Comparison of ENCODE assay signal across 21 cellular contexts in genomic region chr4:94334962-94335361, GRCh38. TPM values are rescaled to one million over a fixed set of nuclear protein-coding genes. Genes with fewer than 3 reads are reported as not detected.
DNase-seq lines count a peak whose midpoint lies in the region; ATAC-seq, FAIRE-seq and TF ChIP-seq lines count a peak whose summit lies in the region.
"Had no signal": no experiment of that assay in that cellular context is flagged by ENCODE, and none has a peak within 500 bp of the region (broad histone marks: within the 10 kb centered on the region; RNA-seq: fewer than 3 reads in every experiment).

No MANE protein-coding gene starts in this region.

- no peaks in the 10 kb centered on the region for H3K79me2 ChIP-seq in DND-41 (ENCODE audit: insufficient read depth, low read length)
- no peaks in the 10 kb centered on the region for H3K79me2 ChIP-seq in PC-3 (ENCODE audit: low read length)

- H3K9me3 ChIP-seq in DND-41 (ENCODE audit: insufficient read depth, low read length, severe bottlenecking): no peaks in the 10 kb centered on the region
- no peaks in the 10 kb centered on the region for H3K9me3 ChIP-seq in PC-3 (ENCODE audit: low read length)
- H3K9me3 ChIP-seq in pancreas: no peaks in the 10 kb centered on the region
- H3K9me3 ChIP-seq in HAP-1: no peaks in the 10 kb centered on the region

- ATAC-seq in DND-41 (ENCODE audit: insufficient read depth, low read depth) (no peak), PC-3 (peak; percentile 96), pancreas (peak in 3 of 4 donors; percentile 52 to 71 (median 71)), GM21381 (IDR thresholded peaks at IDR 0.05; ENCODE audit: unreplicated experiment) (no peak), GM21423 (IDR thresholded peaks at IDR 0.05; ENCODE audit: unreplicated experiment) (no peak)
- ATAC-seq: activated CD8-positive, alpha-beta T cell treated with anti-CD3 and anti-CD28 coated beads, Interleukin-2, amount 10 ng/mL, durations not matched to agents 7 days and 5 days had no signal

- H4K20me1 ChIP-seq in DND-41 (ENCODE audit: insufficient read depth, low read length) (no peaks in the 10 kb centered on the region), PC-3 (ENCODE audit: low read length) (no peaks in the 10 kb centered on the region)

- H3K4me1 ChIP-seq in DND-41 (ENCODE audit: insufficient read depth, low read length) (peaks cover 16% of the 10 kb centered on the region), PC-3 (ENCODE audit: insufficient read depth, low read length) (peaks cover 17% of the 10 kb centered on the region), pancreas (no peaks in the 10 kb centered on the region), HAP-1 (no peaks in the 10 kb centered on the region)

- CTCF ChIA-PET in PC-3 (lab: Charles Lee): no interaction called here

- no peak overlapping the region for H3K27ac ChIP-seq in DND-41 (ENCODE audit: low read length)
- H3K27ac ChIP-seq in PC-3 (ENCODE audit: low read length): no peak overlapping the region
- no peak overlapping the region for H3K27ac ChIP-seq in pancreas

- H3K27me3 ChIP-seq in DND-41 (ENCODE audit: insufficient read depth, low read length, poor library complexity): no peaks in the 10 kb centered on the region
- no peaks in the 10 kb centered on the region for H3K27me3 ChIP-seq in PC-3 (ENCODE audit: low read length)
- H3K27me3 ChIP-seq in pancreas: no peaks in the 10 kb centered on the region
- H3K27me3 ChIP-seq in HAP-1 (ENCODE audit: low read depth): no peaks in the 10 kb centered on the region

- H2AFZ ChIP-seq in DND-41 (ENCODE audit: low read depth, low read length) (0 out of 2 replicates have a peak overlapping the region, but pooled peaks have one; percentile 16), PC-3 (ENCODE audit: low read length) (peak overlapping the region; percentile 33; the same call in 1 of the 2 replicates)

- 74 to 88% methylated on average over 3 of the region's 3 CpGs for WGBS in pancreas, 2 donors

- H3K36me3 ChIP-seq in DND-41 (ENCODE audit: insufficient read depth, low read length): no peaks in the 10 kb centered on the region
- no peaks in the 10 kb centered on the region; the same call in 1 of the 2 replicates for H3K36me3 ChIP-seq in PC-3 (ENCODE audit: low read depth, low read length)
- H3K36me3 ChIP-seq in pancreas: no peaks in the 10 kb centered on the region
- H3K36me3 ChIP-seq in HAP-1 (replicated peaks): no peaks in the 10 kb centered on the region

- H3K9me2 ChIP-seq in PC-3 (replicated peaks; ENCODE audit: low read length): no peaks in the 10 kb centered on the region

- POLR2A ChIA-PET in PC-3 (lab: Charles Lee; ENCODE audit: unreplicated experiment): interaction anchor here (0.6 kb wide), 1 partner anchor 151 kb away, joined by 3 read pairs; no protein-coding TSS in a partner anchor

- no peak for DNase-seq in DND-41
- peak; percentile 79 for DNase-seq in PC-3
- peak; percentile 26 for DNase-seq in fibroblast of villous mesenchyme (ENCODE audit: low read depth)
- DNase-seq in pancreas: no peak
- DNase-seq in HAP-1 (ENCODE audit: low spot score in 2 of 2): no peak
- DNase-seq: activated CD4-positive, CD25-positive, alpha-beta regulatory T cell treated with anti-CD3 and anti-CD28 coated beads, Interleukin-2, amount 50 U/mL, for 72 hours; activated CD8-positive, alpha-beta T cell treated with anti-CD3 and anti-CD28 coated beads, Interleukin-2, amount 10 ng/mL, durations not matched to agents 7 days and 5 days; activated T-cell treated with anti-CD3 and anti-CD28 coated beads, Interleukin-2, amount 50 U/mL, for 1 hour; amniotic stem cell; DMS 273 treated with DMSO at 0.1 percent for 48 hours; hippocampal formation; islet precursor cell; KBM-7; NCI-H187 treated with DMSO at 0.1 percent for 48 hours; nucleus accumbens; SHP77 treated with DMSO at 0.1 percent for 48 hours had no signal

- BruUV-seq in PC-3 (replicated peaks; lab: Mats Ljungman, UMichigan): no TSS peak

- no peak overlapping the region for H3K4me3 ChIP-seq in DND-41 (ENCODE audit: low read depth in 1 of 2, low read length in 2 of 2)
- no peak overlapping the region for H3K4me3 ChIP-seq in PC-3 (ENCODE audit: low read length)
- H3K4me3 ChIP-seq in fibroblast of villous mesenchyme (ENCODE audit: low read depth, low read length): no peak overlapping the region
- H3K4me3 ChIP-seq in pancreas: no peak overlapping the region
- no peak overlapping the region for H3K4me3 ChIP-seq in HAP-1

- no peak overlapping the region for H3K4me2 ChIP-seq in DND-41 (ENCODE audit: insufficient read depth, low read length)
- peak overlapping the region; percentile 18; the same call in 1 of the 2 replicates for H3K4me2 ChIP-seq in PC-3 (ENCODE audit: low read length)

- H3F3A ChIP-seq in PC-3 (ENCODE audit: low read length, unreplicated experiment): no peaks in the 10 kb centered on the region

- TF ChIP-seq CTCF in DND-41 (IDR thresholded peaks at IDR 0.05; ENCODE audit: borderline replicate concordance, extremely low read depth, low read length, poor library complexity, severe bottlenecking) (no peak), PC-3 (conservative IDR thresholded peaks at IDR 0.05; ENCODE audit: low read depth, low read length) (no peak), fibroblast of villous mesenchyme (IDR thresholded peaks at IDR 0.05; ENCODE audit: insufficient read depth, low read depth, low read length) (no peak), pancreas (IDR thresholded peaks at IDR 0.05) (no peak)

- intact Hi-C loops in PC-3 (cut with micrococcal nuclease) (no loop called here), pancreas (cut with DNase I) (no loop called here)

- H3K9ac ChIP-seq in DND-41 (ENCODE audit: low read depth, low read length) (no peak overlapping the region), PC-3 (ENCODE audit: low read length) (no peak overlapping the region)

- no peak for FAIRE-seq in pancreas (lab: Jason Lieb, UNC)

- in situ Hi-C loops in HAP-1 (cut with MboI; ENCODE audit: low sequenced_read_pairs): no loop called here

RNA-seq across cellular contexts. Expression of gene HPGDS, which starts 7.7 kb away (rescaled TPM):
- total RNA-seq in PC-3 (2014; rRNA removed) (not detected in 2 replicates), fibroblast of villous mesenchyme (not detected in 2 replicates), pancreas (1 to 10 TPM in 2 of 6 donors, under 1 TPM in 4; 0.16 to 2.9 (median 0.56) TPM)
- polyA plus RNA-seq in pancreas: under 1 TPM; 0.52 to 0.57 TPM
- total RNA-seq: activated CD8-positive, alpha-beta T cell treated with anti-CD3 and anti-CD28 coated beads, Interleukin-2, amount 10 ng/mL, durations not matched to agents 7 days and 5 days; G401; OCI-LY7 had no signal
- polyA plus RNA-seq: AG04450 had no signal

Comparison
In these comparisons a context has a peak if more than half of its experiments do, and no peak if none do; other contexts are left out.
1. ATAC-seq: peak in PC-3 (single experiment) and pancreas (3 of 4); none in DND-41 (single experiment), GM21381 (single experiment) and GM21423 (single experiment).
2. DNase-seq: peak in PC-3 (single experiment) and fibroblast of villous mesenchyme (single experiment); none in DND-41 (single experiment), pancreas (0 of 6) and HAP-1 (0 of 2).